ENCODE assay signal across 9 cellular contexts in genomic region chr11:95923441-95923729, GRCh38. TPM values are rescaled to one million over a fixed set of nuclear protein-coding genes. Genes with fewer than 3 reads are reported as not detected.
DNase-seq lines count a peak whose midpoint lies in the region; ATAC-seq, FAIRE-seq and TF ChIP-seq lines count a peak whose summit lies in the region.
"Had no signal": no experiment of that assay in that cellular context is flagged by ENCODE, and none has a peak within 500 bp of the region (broad histone marks: within the 10 kb centered on the region; RNA-seq: fewer than 3 reads in every experiment).

No MANE protein-coding gene starts in this region.

- no peak overlapping the region for H3K27ac ChIP-seq in iPS DF 6.9 (ENCODE audit: low read length)

- no peak for FAIRE-seq in D721Med (lab: Jason Lieb, UNC)
- FAIRE-seq: G401.6 had no signal

- DNase-seq in T-helper 1 cell (no peak), iPS DF 6.9 (ENCODE audit: low read depth, low spot score) (no peak), RPMI8226 (no peak), D721Med (ENCODE audit: insufficient read length, low spot score) (no peak)
- no peak for DNase-seq in activated CD4-positive, alpha-beta memory T cell treated with anti-CD3 and anti-CD28 coated beads, Interleukin-2, amount 10 ng/mL, durations not matched to agents 7 days and 5 days
- DNase-seq in stimulated activated naive CD8-positive, alpha-beta T cell treated with anti-CD3 and anti-CD28 coated beads, Interleukin-15, amount 100 ng/mL, for 72 hours, result no peak

- peak overlapping the region; percentile 47 for H3K4me3 ChIP-seq in iPS DF 6.9 (ENCODE audit: low read length)

- H3K27me3 ChIP-seq in iPS DF 6.9 (ENCODE audit: control insufficient read depth, insufficient read depth, low read length), result no peaks in the 10 kb centered on the region; the same call in 1 of the 2 replicates

- TF ChIP-seq CTCF in D721Med (IDR thresholded peaks at IDR 0.05; ENCODE audit: insufficient read depth, missing control alignments), result no peak

- POLR2A ChIA-PET in activated CD4-positive, alpha-beta memory T cell treated with anti-CD3 and anti-CD28 coated beads, Interleukin-2, amount 10 ng/mL, durations not matched to agents 7 days and 5 days (lab: Charles Lee), result interaction anchor here (1.2 to 1.3 kb wide), 3 partner anchors 19 to 134 kb away, joined by 3 to 4 read pairs (median 4); partner anchors contain the start of genes CEP57 and FAM76B

- peak overlapping the region; percentile 97 for H3K4me3 Mint-ChIP-seq in T-helper 1 cell treated with Interleukin-12 subunit alpha and Interleukin-12 subunit beta and Interleukin-4 antibody, amounts not matched to agents 30 μg/mL and 1 μg/mL, for 36 hours
- peak overlapping the region; percentile 97 for H3K4me3 Mint-ChIP-seq in activated CD4-positive, alpha-beta memory T cell treated with anti-CD3 and anti-CD28 coated beads, Interleukin-2, amount 10 ng/mL, durations not matched to agents 7 days and 5 days
- H3K4me3 Mint-ChIP-seq in stimulated activated naive CD8-positive, alpha-beta T cell treated with anti-CD3 and anti-CD28 coated beads, Interleukin-15, amount 100 ng/mL, for 72 hours, result peak overlapping the region; percentile 95 to 96

- CTCF ChIA-PET in activated CD4-positive, alpha-beta memory T cell treated with anti-CD3 and anti-CD28 coated beads, Interleukin-2, amount 10 ng/mL, durations not matched to agents 7 days and 5 days (lab: Charles Lee), result interaction anchor here (0.7 to 1.2 kb wide), 2 partner anchors 12 to 60 kb away, joined by 3 to 4 read pairs; no protein-coding TSS in a partner anchor

- WGBS in iPS DF 6.9 (ENCODE audit: insufficient coverage, insufficient read length), result no CpG with 5 or more reads among the region's 7 CpGs

- H3K9me3 Mint-ChIP-seq in T-helper 1 cell treated with Interleukin-12 subunit alpha and Interleukin-12 subunit beta and Interleukin-4 antibody, amounts not matched to agents 30 μg/mL and 1 μg/mL, for 36 hours, result no peaks in the 10 kb centered on the region
- no peaks in the 10 kb centered on the region for H3K9me3 Mint-ChIP-seq in activated CD4-positive, alpha-beta memory T cell treated with anti-CD3 and anti-CD28 coated beads, Interleukin-2, amount 10 ng/mL, durations not matched to agents 7 days and 5 days
- H3K9me3 Mint-ChIP-seq in stimulated activated naive CD8-positive, alpha-beta T cell treated with anti-CD3 and anti-CD28 coated beads, Interleukin-15, amount 100 ng/mL, for 72 hours, result no peaks in the 10 kb centered on the region

- H3K36me3 Mint-ChIP-seq in T-helper 1 cell treated with Interleukin-12 subunit alpha and Interleukin-12 subunit beta and Interleukin-4 antibody, amounts not matched to agents 30 μg/mL and 1 μg/mL, for 36 hours (ENCODE audit: low read depth), result peaks cover 3% of the 10 kb centered on the region
- peaks cover 7% of the 10 kb centered on the region for H3K36me3 Mint-ChIP-seq in activated CD4-positive, alpha-beta memory T cell treated with anti-CD3 and anti-CD28 coated beads, Interleukin-2, amount 10 ng/mL, durations not matched to agents 7 days and 5 days (ENCODE audit: low read depth)

- peaks cover 16% of the 10 kb centered on the region for H3K27me3 Mint-ChIP-seq in T-helper 1 cell treated with Interleukin-12 subunit alpha and Interleukin-12 subunit beta and Interleukin-4 antibody, amounts not matched to agents 30 μg/mL and 1 μg/mL, for 36 hours (ENCODE audit: low read depth)
- H3K27me3 Mint-ChIP-seq in activated CD4-positive, alpha-beta memory T cell treated with anti-CD3 and anti-CD28 coated beads, Interleukin-2, amount 10 ng/mL, durations not matched to agents 7 days and 5 days, result no peaks in the 10 kb centered on the region
- no peaks in the 10 kb centered on the region for H3K27me3 Mint-ChIP-seq in stimulated activated naive CD8-positive, alpha-beta T cell treated with anti-CD3 and anti-CD28 coated beads, Interleukin-15, amount 100 ng/mL, for 72 hours

- H3K36me3 ChIP-seq in iPS DF 6.9 (ENCODE audit: control insufficient read depth, insufficient read depth, low read length), result no peaks in the 10 kb centered on the region

- H3K9me3 ChIP-seq in iPS DF 6.9 (ENCODE audit: control insufficient read depth, insufficient read depth, low read length), result no peaks in the 10 kb centered on the region

- peaks cover 25% of the 10 kb centered on the region for H3K4me1 Mint-ChIP-seq in T-helper 1 cell treated with Interleukin-12 subunit alpha and Interleukin-12 subunit beta and Interleukin-4 antibody, amounts not matched to agents 30 μg/mL and 1 μg/mL, for 36 hours (ENCODE audit: low read depth)
- H3K4me1 Mint-ChIP-seq in activated CD4-positive, alpha-beta memory T cell treated with anti-CD3 and anti-CD28 coated beads, Interleukin-2, amount 10 ng/mL, durations not matched to agents 7 days and 5 days, result peaks cover 25% of the 10 kb centered on the region
- H3K4me1 Mint-ChIP-seq in stimulated activated naive CD8-positive, alpha-beta T cell treated with anti-CD3 and anti-CD28 coated beads, Interleukin-15, amount 100 ng/mL, for 72 hours, result peaks cover 20% of the 10 kb centered on the region

- H3K4me1 ChIP-seq in iPS DF 6.9 (ENCODE audit: control insufficient read depth, insufficient read depth, low read length), result no peaks in the 10 kb centered on the region

- ATAC-seq in stimulated activated naive CD8-positive, alpha-beta T cell treated with anti-CD3 and anti-CD28 coated beads, Interleukin-15, amount 100 ng/mL, for 72 hours, result no peak
- no peak for ATAC-seq in HG02678 (IDR thresholded peaks at IDR 0.05; ENCODE audit: unreplicated experiment)

- peak overlapping the region; percentile 90 for H3K27ac Mint-ChIP-seq in T-helper 1 cell treated with Interleukin-12 subunit alpha and Interleukin-12 subunit beta and Interleukin-4 antibody, amounts not matched to agents 30 μg/mL and 1 μg/mL, for 36 hours
- peak overlapping the region; percentile 62 for H3K27ac Mint-ChIP-seq in activated CD4-positive, alpha-beta memory T cell treated with anti-CD3 and anti-CD28 coated beads, Interleukin-2, amount 10 ng/mL, durations not matched to agents 7 days and 5 days
- H3K27ac Mint-ChIP-seq in stimulated activated naive CD8-positive, alpha-beta T cell treated with anti-CD3 and anti-CD28 coated beads, Interleukin-15, amount 100 ng/mL, for 72 hours, result peak overlapping the region; percentile 98 to 99

RNA-seq across cellular contexts. Expression of gene MTMR2, which starts 0.5 kb away (rescaled TPM):
- 10 to 100 TPM; 16.1 to 19.0 TPM for total RNA-seq in activated CD4-positive, alpha-beta memory T cell treated with anti-CD3 and anti-CD28 coated beads, Interleukin-2, amount 10 ng/mL, durations not matched to agents 7 days and 5 days
